ENCODE assay signal across 1 cellular context in genomic region chr7:112162161-112163020, GRCh38.
TF ChIP-seq lines count a peak whose summit lies in the region.

No MANE protein-coding gene starts in this region.

TF ChIP-seq in WTC11, 78 proteins besides CTCF, POLR2A, EP300 and RAD21 (continued from another document):
- peak; percentile 77 for TF ChIP-seq USF2 (CRISPR knock-in tag; IDR thresholded peaks at IDR 0.05)
- TF ChIP-seq MYBL2 (CRISPR knock-in tag; IDR thresholded peaks at IDR 0.05): no peak
- no peak for TF ChIP-seq SOX15 (CRISPR knock-in tag; IDR thresholded peaks at IDR 0.05)
- no peak for TF ChIP-seq ELF4 (CRISPR knock-in tag; IDR thresholded peaks at IDR 0.05; ENCODE audit: low read depth)
- TF ChIP-seq PRDM15 (CRISPR knock-in tag; IDR thresholded peaks at IDR 0.05): no peak
- no peak for TF ChIP-seq PRRX2 (CRISPR knock-in tag; IDR thresholded peaks at IDR 0.05)
- TF ChIP-seq ZSCAN18 (CRISPR knock-in tag; IDR thresholded peaks at IDR 0.05): no peak
